3 cellular contexts compared by ENCODE assay signal in the genomic region with DNA sequence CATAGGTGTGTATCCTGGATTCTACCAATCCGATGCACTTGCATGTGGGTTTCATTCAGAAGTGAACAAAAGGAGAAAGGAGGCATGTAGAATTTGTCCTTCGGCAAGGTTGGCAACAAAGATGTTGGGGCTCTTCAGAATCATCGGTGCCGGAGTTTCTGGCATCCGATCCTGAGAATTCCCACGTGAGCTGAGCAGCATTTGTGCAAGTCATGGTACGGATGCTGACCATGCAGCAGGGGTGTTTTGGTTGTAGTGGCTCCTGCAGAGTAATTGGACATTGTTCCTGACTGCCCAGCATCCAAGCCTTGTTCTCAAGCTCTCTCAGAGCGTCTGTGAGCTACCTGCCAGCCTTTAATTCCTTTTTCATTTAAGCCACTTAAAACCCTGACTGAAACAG.
TF ChIP-seq lines count a peak whose summit lies in the region.

No MANE protein-coding gene starts in this region.

TF ChIP-seq in A549, 52 proteins besides CTCF, POLR2A, EP300 and RAD21:
- TF ChIP-seq, protein P1, sequence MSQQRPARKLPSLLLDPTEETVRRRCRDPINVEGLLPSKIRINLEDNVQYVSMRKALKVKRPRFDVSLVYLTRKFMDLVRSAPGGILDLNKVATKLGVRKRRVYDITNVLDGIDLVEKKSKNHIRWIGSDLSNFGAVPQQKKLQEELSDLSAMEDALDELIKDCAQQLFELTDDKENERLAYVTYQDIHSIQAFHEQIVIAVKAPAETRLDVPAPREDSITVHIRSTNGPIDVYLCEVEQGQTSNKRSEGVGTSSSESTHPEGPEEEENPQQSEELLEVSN (IDR thresholded peaks at IDR 0.05; ENCODE audit: borderline replicate concordance, low read depth), result no peak
- TF ChIP-seq NFE2L2 (conservative IDR thresholded peaks at IDR 0.05; ENCODE audit: low read length) (peak; percentile 60), CBX8 (IDR thresholded peaks at IDR 0.05) (no peak), KDM1A (IDR thresholded peaks at IDR 0.05; ENCODE audit: low read depth) (no peak), MAFK (IDR thresholded peaks at IDR 0.05; ENCODE audit: partially characterized antibody) (peak; percentile 50)

TF ChIP-seq in IMR-90, 13 proteins besides CTCF, POLR2A, EP300 and RAD21:
- TF ChIP-seq BHLHE40 (IDR thresholded peaks at IDR 0.05; ENCODE audit: low read depth, low read length), result no peak
- peak; percentile 29; the same call in 1 of the 2 replicates for TF ChIP-seq NFE2L2 (IDR thresholded peaks at IDR 0.05; ENCODE audit: low read depth, low read length)

TF ChIP-seq in H1, 55 proteins besides CTCF, POLR2A, EP300 and RAD21:
- TF ChIP-seq HDAC6 (IDR thresholded peaks at IDR 0.05; ENCODE audit: low read depth, low read length) (no peak), BACH1 (IDR thresholded peaks at IDR 0.05; ENCODE audit: low read length) (0 out of 2 replicates have a peak, but pooled peaks have one; percentile 26), ASH2L (IDR thresholded peaks at IDR 0.05; ENCODE audit: low read length) (no peak), CHD2 (IDR thresholded peaks at IDR 0.05; ENCODE audit: low read length) (no peak), EGR1 (IDR thresholded peaks at IDR 0.05; ENCODE audit: borderline replicate concordance, low read depth, low read length) (no peak), GABPA (IDR thresholded peaks at IDR 0.05; ENCODE audit: borderline replicate concordance, insufficient read depth, low read length) (no peak)
- TF ChIP-seq, protein P2, sequence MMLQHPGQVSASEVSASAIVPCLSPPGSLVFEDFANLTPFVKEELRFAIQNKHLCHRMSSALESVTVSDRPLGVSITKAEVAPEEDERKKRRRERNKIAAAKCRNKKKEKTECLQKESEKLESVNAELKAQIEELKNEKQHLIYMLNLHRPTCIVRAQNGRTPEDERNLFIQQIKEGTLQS (IDR thresholded peaks at IDR 0.05; ENCODE audit: insufficient read depth, low read depth, low read length), result no peak
